ENCODE assay signal across 26 cellular contexts in the genomic region with DNA sequence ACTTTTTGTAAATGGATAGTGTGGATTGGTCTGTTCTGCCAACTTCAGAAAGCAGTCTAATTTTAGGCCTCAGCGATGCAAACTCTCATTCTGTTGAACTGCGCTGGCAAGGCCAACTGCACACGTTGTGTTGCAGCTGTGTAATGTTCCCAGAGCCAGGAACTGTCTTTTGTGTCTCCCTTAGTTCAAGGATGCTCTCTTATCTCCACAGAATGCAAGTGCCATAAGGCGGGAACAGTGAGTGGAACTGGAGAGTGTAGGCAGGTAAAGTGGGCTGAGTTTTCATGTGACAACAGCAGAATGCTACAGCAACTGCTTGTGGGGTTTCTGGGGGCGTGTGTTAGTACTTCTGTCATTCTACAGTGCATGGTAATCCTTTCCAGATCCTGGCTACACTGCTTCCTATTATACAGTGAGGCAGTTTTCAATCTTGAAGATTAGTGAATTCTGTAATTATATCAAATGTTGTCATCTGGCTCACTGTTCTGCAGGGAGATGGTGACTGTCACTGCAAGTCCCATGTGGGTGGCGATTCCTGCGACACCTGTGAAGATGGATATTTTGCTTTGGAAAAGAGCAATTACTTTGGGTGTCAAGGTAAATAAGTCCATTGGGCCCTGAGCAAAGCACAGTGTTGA.
A peak's percentile ranks its signal among the peaks of the same experiment; 100 is the strongest.
DNase-seq lines count a peak whose midpoint lies in the region; ATAC-seq and TF ChIP-seq lines count a peak whose summit lies in the region.
"Had no signal": no experiment of that assay in that cellular context is flagged by ENCODE, and none has a peak within 500 bp of the region (broad histone marks: within the 10 kb centered on the region; RNA-seq: fewer than 3 reads in every experiment).

No MANE protein-coding gene starts in this region.

- H3K27me3 ChIP-seq in left ventricle myocardium inferior (ENCODE audit: low read depth) (no peaks in the 10 kb centered on the region), psoas muscle (ENCODE audit: insufficient read depth in 3 of 3, low read length in 2 of 3) (no peaks in the 10 kb centered on the region)
- H3K27me3 ChIP-seq: MG63 had no signal

- DNase-seq in Ammon's horn (ENCODE audit: low spot score), result peak; percentile 72
- DNase-seq in anterior cingulate cortex (lab: John Stamatoyannopoulos, UW), result peak in 37 of 58 donors; percentile 1 to 85 (median 26)
- peak; percentile 51 for DNase-seq in left ventricle myocardium inferior
- DNase-seq in psoas muscle, result peak in 1 of 2 donors; percentile 60
- no peak for DNase-seq in DMS79 (lab: John Stamatoyannopoulos, UW)
- no peak for DNase-seq in iPS-NIHi11 (ENCODE audit: low spot score)
- DNase-seq: activated CD4-positive, alpha-beta memory T cell treated with anti-CD3 and anti-CD28 coated beads for 36 hours; activated CD4-positive, CD25-positive, alpha-beta regulatory T cell treated with anti-CD3 and anti-CD28 coated beads, Interleukin-2, amount 50 U/mL, for 72 hours; activated CD8-positive, alpha-beta memory T cell treated with anti-CD3 and anti-CD28 coated beads, Interleukin-2, amount 50 U/mL, for 4 hours; activated naive CD4-positive, alpha-beta T cell treated with Interleukin-2 at 50 U/mL for 16 hours; CD4-positive, alpha-beta T cell; immature natural killer cell; KG1; mesenchymal stem cell; MG63; NCI-H1105; NCI-H187 treated with DMSO at 0.1 percent for 48 hours; NCI-H524; substantia nigra had no signal

- peak overlapping the region; percentile 78 for H3K27ac ChIP-seq in left ventricle myocardium inferior (replicated peaks)
- H3K27ac ChIP-seq in psoas muscle, result no peak overlapping the region
- H3K27ac ChIP-seq: A549, prostate gland had no signal

- H3K36me3 ChIP-seq in left ventricle myocardium inferior (no peaks in the 10 kb centered on the region), psoas muscle (ENCODE audit: insufficient read depth in 1 of 2, low read depth in 1 of 2) (no peaks in the 10 kb centered on the region)
- H3K36me3 ChIP-seq: prostate gland had no signal

- intact Hi-C loops in left ventricle myocardium inferior (cut with micrococcal nuclease), result loop anchor here (5.0 to 10.0 kb wide), 2 partner anchors 110 to 193 kb away; no protein-coding TSS in a partner anchor
- intact Hi-C loops in psoas muscle (cut with DNase I), result loop anchor here in 1 of 2 donors (5.0 to 10.0 kb wide), 3 partner anchors 193 to 300 kb away; no protein-coding TSS in a partner anchor

- 54 to 63% (median 57%) methylated on average over 7 of the region's 7 CpGs for WGBS in psoas muscle, 3 donors

- ATAC-seq in psoas muscle, result peak; percentile 67 to 98 (median 90)
- ATAC-seq in GM21717 (IDR thresholded peaks at IDR 0.05; ENCODE audit: unreplicated experiment), result no peak
- no peak for ATAC-seq in HG03439 (IDR thresholded peaks at IDR 0.05; ENCODE audit: unreplicated experiment)
- ATAC-seq: A549; GM23338; left lobe of liver; stimulated activated effector memory CD8-positive, alpha-beta T cell treated with anti-CD3 and anti-CD28 coated beads, Interleukin-12 subunit alpha, Interleukin-12 subunit beta, amount 100 ng/mL, for 72 hours had no signal

- peaks cover 12% of the 10 kb centered on the region for H3K4me1 ChIP-seq in left ventricle myocardium inferior
- no peaks in the 10 kb centered on the region for H3K4me1 ChIP-seq in psoas muscle
- H3K4me1 ChIP-seq: A549, prostate gland had no signal

- TF ChIP-seq CTCF in left ventricle myocardium inferior (IDR thresholded peaks at IDR 0.05; ENCODE audit: borderline replicate concordance) (no peak), psoas muscle (IDR thresholded peaks at IDR 0.05) (no peak)

- H3K4me3 ChIP-seq in left ventricle myocardium inferior (no peak overlapping the region), psoas muscle (no peak overlapping the region)
- H3K4me3 ChIP-seq: A549, GM23338, MG63, prostate gland had no signal

- H3K9me3 ChIP-seq in left ventricle myocardium inferior (replicated peaks) (no peaks in the 10 kb centered on the region), psoas muscle (no peaks in the 10 kb centered on the region)
- H3K9me3 ChIP-seq: A549, MG63, prostate gland had no signal

Comparison
In these comparisons a context has a peak if more than half of its experiments do, and no peak if none do; other contexts are left out.
1. DNase-seq: peak in Ammon's horn (single experiment), anterior cingulate cortex (37 of 58) and left ventricle myocardium inferior (single experiment); none in DMS79 (single experiment) and iPS-NIHi11 (single experiment).
2. ATAC-seq: peak in psoas muscle (4 of 4); none in GM21717 (single experiment) and HG03439 (single experiment).